In the genomic region with DNA sequence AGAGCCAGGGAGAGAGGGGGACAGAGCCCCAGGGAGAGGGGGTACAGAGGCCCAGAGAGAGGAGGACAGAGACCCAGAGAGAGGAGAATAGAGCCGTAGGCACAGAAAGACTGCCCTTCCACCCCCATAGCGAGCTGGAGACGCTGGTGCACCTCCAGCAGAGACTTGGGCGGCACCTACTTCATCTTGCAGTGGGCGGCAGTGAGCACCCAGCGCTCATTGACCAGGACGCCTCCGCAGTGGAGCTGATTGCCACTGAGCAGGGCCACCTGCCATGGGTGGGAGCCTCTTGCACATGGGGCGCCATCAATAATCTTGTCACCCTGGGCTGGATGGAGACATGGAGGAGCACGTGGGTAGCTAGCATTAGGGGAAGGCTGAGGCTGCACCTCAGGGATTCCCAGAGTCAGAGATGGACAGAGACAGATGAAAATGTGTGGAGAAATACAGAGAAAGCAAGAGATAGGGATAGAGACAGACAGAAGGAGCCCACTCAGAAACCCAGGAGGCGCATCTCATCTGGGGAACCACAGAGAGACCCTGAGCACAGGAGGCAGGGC, we compare ENCODE assay signal across 26 cellular contexts. TPM values are rescaled to one million over a fixed set of nuclear protein-coding genes. Genes with fewer than 3 reads are reported as not detected.
DNase-seq lines count a peak whose midpoint lies in the region; ATAC-seq, FAIRE-seq and TF ChIP-seq lines count a peak whose summit lies in the region.
"Had no signal": no experiment of that assay in that cellular context is flagged by ENCODE, and none has a peak within 500 bp of the region (broad histone marks: within the 10 kb centered on the region; RNA-seq: fewer than 3 reads in every experiment).

No MANE protein-coding gene starts in this region.

- TF ChIP-seq POLR2A in A549 (IDR thresholded peaks at IDR 0.05; ENCODE audit: low read length), result no peak

- ATAC-seq in A549 (peak; percentile 51 to 69), omental fat pad (ENCODE audit: low FRiP score) (peak; percentile 34), HG03520 (IDR thresholded peaks at IDR 0.05; ENCODE audit: unreplicated experiment) (no peak), GM21737 (IDR thresholded peaks at IDR 0.05; ENCODE audit: unreplicated experiment) (no peak)
- ATAC-seq: GM23338 had no signal

- H3K4me1 ChIP-seq in A549 (peaks cover 10% of the 10 kb centered on the region; the same call in 2 of the 3 replicates), HEK293 (ENCODE audit: control insufficient read depth, insufficient read depth, low read length) (no peaks in the 10 kb centered on the region), esophagus (ENCODE audit: control insufficient read depth in 2 of 2, insufficient read depth in 2 of 2, low read length in 1 of 2) (peaks cover 2 to 10% of the 10 kb centered on the region in 2 donors)
- H3K4me1 ChIP-seq: BE2C had no signal

- CTCF ChIA-PET in A549 (lab: Yijun Ruan, JAX) (interaction anchor here (0.9 kb wide), 1 partner anchor 278 kb away, joined by 3 read pairs; no protein-coding TSS in a partner anchor), HEK293 (lab: Yijun Ruan, JAX) (no interaction called here)

- TF ChIP-seq CTCF in A549 (IDR thresholded peaks at IDR 0.05) (no peak), HEK293 (tag by site-specific recombination; IDR thresholded peaks at IDR 0.05) (no peak), omental fat pad (IDR thresholded peaks at IDR 0.05) (no peak)

- H3K27ac ChIP-seq in A549 (no peak overlapping the region), HEK293 (ENCODE audit: extremely low read depth, low read depth, low read length) (no peak overlapping the region), esophagus (ENCODE audit: low read depth in 2 of 2, low read length in 1 of 2) (no peak overlapping the region)

- H3K9me3 ChIP-seq in A549, result no peaks in the 10 kb centered on the region
- no peaks in the 10 kb centered on the region for H3K9me3 ChIP-seq in HEK293 (ENCODE audit: control insufficient read depth, insufficient read depth, low read depth, low read length)
- no peaks in the 10 kb centered on the region for H3K9me3 ChIP-seq in esophagus (ENCODE audit: control insufficient read depth in 2 of 2, insufficient read depth in 1 of 2, low read depth in 1 of 2, low read length in 1 of 2)
- H3K9me3 ChIP-seq: BE2C had no signal

- H3K36me3 ChIP-seq in HEK293 (ENCODE audit: control insufficient read depth in 2 of 2, insufficient read depth in 1 of 2, low read length in 2 of 2), result no peaks in the 10 kb centered on the region; a peak in 1 of 3 replicates
- H3K36me3 ChIP-seq in esophagus (ENCODE audit: control insufficient read depth in 2 of 2, insufficient read depth in 2 of 2, low read length in 1 of 2), result no peaks in the 10 kb centered on the region
- H3K36me3 ChIP-seq: BE2C had no signal

- no peak for FAIRE-seq in A549 (lab: Jason Lieb, UNC)

- no peaks in the 10 kb centered on the region for H3K27me3 ChIP-seq in esophagus (ENCODE audit: control insufficient read depth in 1 of 2, insufficient read depth in 2 of 2, low read length in 2 of 2)

- DNase-seq in A549 (ENCODE audit: low read depth in 1 of 2, low spot score in 1 of 2) (no peak), omental fat pad (ENCODE audit: low spot score) (no peak), NCI-H1694 treated with DMSO at 0.1 percent for 48 hours (lab: John Stamatoyannopoulos, UW) (no peak), HuH-7 (ENCODE audit: low spot score) (no peak)
- DNase-seq: BE2C, DMS79 treated with DMSO at 0.1 percent for 48 hours, HCEC 1CT, Karpas-422, MV-4-11, NCI-H1105 treated with DMSO at 0.1 percent for 48 hours, NCI-H1694, NCI-H2081 treated with DMSO at 0.1 percent for 48 hours, NCI-H2171 treated with DMSO at 0.1 percent for 48 hours, NCI-H524 treated with DMSO at 0.1 percent for 48 hours, NCI-H82, OCI-M1, Right ventricle myocardium superior had no signal

- no peak overlapping the region for H3K4me2 ChIP-seq in A549
- H3K4me2 ChIP-seq: GM23338 had no signal

- H3K4me3 ChIP-seq in A549 (no peak overlapping the region), HEK293 (ENCODE audit: low read depth, low read length) (no peak overlapping the region), esophagus (ENCODE audit: low read depth in 1 of 2, low read length in 2 of 2) (peak overlapping the region; percentile 10 to 25)
- H3K4me3 ChIP-seq: GM23338 had no signal

- no peak for TF ChIP-seq RAD21 in A549 (conservative IDR thresholded peaks at IDR 0.05 in 1 of 2, IDR thresholded peaks at IDR 0.05 in 1 of 2)

- POLR2A ChIA-PET in A549 (lab: Yijun Ruan, JAX) (no interaction called here), HEK293 (lab: Yijun Ruan, JAX) (no interaction called here)

- TF ChIP-seq EP300 in A549 (IDR thresholded peaks at IDR 0.05), result no peak

- 27% methylated on average over 11 of the region's 11 CpGs for WGBS in A549 (ENCODE audit: missing lambda C conversion rate)
- WGBS in esophagus, 2 donors, result 47 to 71% methylated on average over 11 of the region's 11 CpGs

TF ChIP-seq in A549, 52 proteins besides CTCF, POLR2A, EP300 and RAD21:
- TF ChIP-seq JUN (IDR thresholded peaks at IDR 0.05) (no peak), MAFK (IDR thresholded peaks at IDR 0.05; ENCODE audit: partially characterized antibody) (peak; percentile 8)

TF ChIP-seq in HEK293, 187 proteins besides CTCF, POLR2A, EP300 and RAD21:
- TF ChIP-seq EGR2 (tag by site-specific recombination; IDR thresholded peaks at IDR 0.05; ENCODE audit: low read depth) (peak; percentile 94), ZNF658 (tag by site-specific recombination; IDR thresholded peaks at IDR 0.05) (no peak), ZNF621 (tag by site-specific recombination; IDR thresholded peaks at IDR 0.05) (no peak), ZFHX2 (tag by site-specific recombination; conservative IDR thresholded peaks at IDR 0.05) (peak; percentile 95)

RNA-seq across cellular contexts. Expression of a gene that starts 2.0 kb away (rescaled TPM):
- polyA plus RNA-seq in A549 (2011; rRNA removed) (not detected in 2 replicates), A549 (2017; fragmentation: RNase III; extraction: RNeasy Plus Mini Kit Qiagen cat#74134 plus additional on column Dnase treatment) (not detected in 3 replicates), esophagus (10 to 100 TPM; 36.4 to 96.4 TPM)
- not detected in 2 replicates for polyA plus RNA-seq in A549 (2012; cell fraction: cytosol; rRNA removed)
- not detected in 2 replicates for polyA plus RNA-seq in A549 (2012; cell fraction: nucleus; rRNA removed)
- not detected in 2 replicates for polyA minus RNA-seq in A549 (2011; rRNA and poly(A)+ RNA removed)
- total RNA-seq in omental fat pad, result 10 to 100 TPM in 2 of 4 donors, 1 to 10 TPM in 1, not detected in 1; 3.6 to 61.7 (median 16.6) TPM
- total RNA-seq: A673, M059J, Right ventricle myocardium superior, SK-MEL-5 had no signal
- polyA plus RNA-seq: IgD-negative memory B cell had no signal

RNA-seq across cellular contexts. Expression of a gene that starts 12.3 kb away (rescaled TPM):
- polyA plus RNA-seq in A549 (2011; rRNA removed) (0.13 TPM in 2 replicates), A549 (2017; fragmentation: RNase III; extraction: RNeasy Plus Mini Kit Qiagen cat#74134 plus additional on column Dnase treatment) (not detected in 3 replicates), esophagus (10 to 100 TPM; 32.8 to 64.6 TPM)
- 0.05 TPM in 1 of 2 replicates, not detected in the other for polyA plus RNA-seq in A549 (2012; cell fraction: cytosol; rRNA removed)
- polyA plus RNA-seq in A549 (2012; cell fraction: nucleus; rRNA removed), result 0.04 TPM in 1 of 2 replicates, not detected in the other
- not detected in 2 replicates for polyA minus RNA-seq in A549 (2011; rRNA and poly(A)+ RNA removed)
- total RNA-seq in omental fat pad, result not detected
- total RNA-seq: A673, Right ventricle myocardium superior, SK-MEL-5 had no signal
- polyA plus RNA-seq: IgD-negative memory B cell had no signal

RNA-seq across cellular contexts. Expression of a gene that starts 19.7 kb away (rescaled TPM):
- polyA plus RNA-seq in A549 (2011; rRNA removed), result not detected in 2 replicates
- polyA plus RNA-seq in A549 (2012; cell fraction: cytosol; rRNA removed), result not detected in 2 replicates
- polyA plus RNA-seq in A549 (2012; cell fraction: nucleus; rRNA removed), result not detected in 2 replicates
- polyA plus RNA-seq in A549 (2017; fragmentation: RNase III; extraction: RNeasy Plus Mini Kit Qiagen cat#74134 plus additional on column Dnase treatment), result not detected in 3 replicates
- polyA minus RNA-seq in A549 (2011; rRNA and poly(A)+ RNA removed), result 0.45 TPM in 1 of 2 replicates, not detected in the other
- polyA plus RNA-seq in esophagus, result 100 to 1,000 TPM; 226 to 261 TPM
- total RNA-seq in omental fat pad, result 10 to 100 TPM in 1 of 4 donors, 1 to 10 TPM in 2, not detected in 1; 2.8 to 15.0 (median 3.4) TPM
- total RNA-seq: A673, M059J, Right ventricle myocardium superior, SK-MEL-5 had no signal
- polyA plus RNA-seq: IgD-negative memory B cell had no signal

RNA-seq across cellular contexts. Expression of a gene that starts 28.8 kb away (rescaled TPM):
- not detected in 2 replicates for polyA plus RNA-seq in A549 (2011; rRNA removed)
- 0.04 TPM in 1 of 2 replicates, not detected in the other for polyA plus RNA-seq in A549 (2012; cell fraction: cytosol; rRNA removed)
- not detected in 2 replicates for polyA plus RNA-seq in A549 (2012; cell fraction: nucleus; rRNA removed)
- polyA plus RNA-seq in A549 (2017; fragmentation: RNase III; extraction: RNeasy Plus Mini Kit Qiagen cat#74134 plus additional on column Dnase treatment), result not detected in 3 replicates
- polyA minus RNA-seq in A549 (2011; rRNA and poly(A)+ RNA removed), result not detected in 2 replicates
- 10 to 100 TPM; 13.9 to 18.7 TPM for polyA plus RNA-seq in esophagus
- 10 to 100 TPM in 1 of 4 donors, 1 to 10 TPM in 2, not detected in 1; 3.3 to 12.2 (median 9.7) TPM for total RNA-seq in omental fat pad
- total RNA-seq: A673, M059J, Right ventricle myocardium superior, SK-MEL-5 had no signal
- polyA plus RNA-seq: GM23338, IgD-negative memory B cell had no signal

RNA-seq across cellular contexts. Expression of a gene that starts 37.8 kb away (rescaled TPM):
- polyA plus RNA-seq in A549 (2011; rRNA removed) (0.18 and 0.33 TPM in 2 replicates), A549 (2017; fragmentation: RNase III; extraction: RNeasy Plus Mini Kit Qiagen cat#74134 plus additional on column Dnase treatment) (0.05 TPM in 1 of 3 replicates, not detected in the others), esophagus (100 to 1,000 TPM; 223 to 304 TPM)
- polyA plus RNA-seq in A549 (2012; cell fraction: cytosol; rRNA removed), result 0.11 and 0.13 TPM in 2 replicates
- polyA plus RNA-seq in A549 (2012; cell fraction: nucleus; rRNA removed), result 0.06 and 0.28 TPM in 2 replicates
- polyA minus RNA-seq in A549 (2011; rRNA and poly(A)+ RNA removed), result 0.12 and 0.44 TPM in 2 replicates
- total RNA-seq in omental fat pad, result 10 to 100 TPM in 1 of 4 donors, 1 to 10 TPM in 2, not detected in 1; 1.6 to 14.2 (median 9.8) TPM
- total RNA-seq: A673, M059J, Right ventricle myocardium superior, SK-MEL-5 had no signal
- polyA plus RNA-seq: IgD-negative memory B cell had no signal

Comparison
In these comparisons a context has a peak if more than half of its experiments do, and no peak if none do; other contexts are left out.
1. ATAC-seq: peak in A549 (2 of 2) and omental fat pad (single experiment); none in HG03520 (single experiment) and GM21737 (single experiment).
2. H3K4me3 ChIP-seq: peak in esophagus (2 of 2); none in A549 (single experiment) and HEK293 (single experiment).
3. RNA of a gene that starts 2.0 kb away (polyA plus RNA-seq): 36.4 to 96.4 TPM in esophagus; not detected in A549; every median in the first group is over 10 times any median in the second.
4. RNA of a gene that starts 12.3 kb away (polyA plus RNA-seq): 32.8 to 64.6 TPM in esophagus; 0.04 to 0.13 TPM in A549; every median in the first group is over 10 times any median in the second.
5. RNA of a gene that starts 19.7 kb away (polyA plus RNA-seq): 226 to 261 TPM in esophagus; not detected in A549; every median in the first group is over 100 times any median in the second.